Comparison of ENCODE assay signal across 16 cellular contexts in genomic region chr22:43066134-43066533, GRCh38. TPM values are rescaled to one million over a fixed set of nuclear protein-coding genes. Genes with fewer than 3 reads are reported as not detected.
DNase-seq lines count a peak whose midpoint lies in the region; TF ChIP-seq lines count a peak whose summit lies in the region.
"Had no signal": no experiment of that assay in that cellular context is flagged by ENCODE, and none has a peak within 500 bp of the region (broad histone marks: within the 10 kb centered on the region; RNA-seq: fewer than 3 reads in every experiment).

No MANE protein-coding gene starts in this region.

- no peak overlapping the region for H3K27ac ChIP-seq in osteoblast (ENCODE audit: low read depth, low read length)

- H3K36me3 ChIP-seq in osteoblast (ENCODE audit: insufficient read depth, low read length) = peaks cover 10% of the 10 kb centered on the region

- no peak for TF ChIP-seq CTCF in osteoblast (IDR thresholded peaks at IDR 0.05; ENCODE audit: extremely low read depth, low read depth, low read length)

- no peaks in the 10 kb centered on the region for H3K9me3 ChIP-seq in osteoblast (ENCODE audit: low read depth, low read length)
- H3K9me3 ChIP-seq: SK-N-SH had no signal

- H3K4me3 ChIP-seq in osteoblast (ENCODE audit: insufficient read depth, low read length) = no peak overlapping the region

- H3K4me2 ChIP-seq in osteoblast (ENCODE audit: insufficient read depth, low read length) = no peak overlapping the region
- H3K4me2 ChIP-seq: SK-N-SH had no signal

- H4K20me1 ChIP-seq in osteoblast (ENCODE audit: insufficient read depth, low read length) = no peaks in the 10 kb centered on the region

- H3K27me3 ChIP-seq in osteoblast (ENCODE audit: insufficient read depth, low read length) = no peaks in the 10 kb centered on the region

- H3K79me2 ChIP-seq in osteoblast (ENCODE audit: insufficient read depth, low read length) = no peaks in the 10 kb centered on the region

- H3K4me1 ChIP-seq in osteoblast (ENCODE audit: insufficient read depth, low read length) = peaks cover 9% of the 10 kb centered on the region

- H2AFZ ChIP-seq in osteoblast (ENCODE audit: low read length) = no peak overlapping the region

- DNase-seq in NCI-H146 (lab: John Stamatoyannopoulos, UW) (peak; percentile 20), NCI-H146 treated with DMSO at 0.1 percent for 48 hours (lab: John Stamatoyannopoulos, UW; ENCODE audit: unreplicated experiment) (no peak), ELF-1 (ENCODE audit: low read depth, low spot score) (peak; percentile 43), dermis blood vessel endothelial cell (peak; percentile 16), osteoblast (ENCODE audit: insufficient read length, low spot score, missing footprints) (peak; percentile 2), GM03348 (ENCODE audit: low spot score) (no peak), superior temporal gyrus (ENCODE audit: extremely low spot score) (no peak)
- no peak for DNase-seq in stimulated activated CD4-positive, alpha-beta T cell treated with anti-CD3 and anti-CD28 coated beads, Interleukin-15, amount 100 ng/mL, for 24 hours
- DNase-seq: CD8-positive, alpha-beta memory T cell; MM.1S; NCI-H1092 treated with DMSO at 0.1 percent for 48 hours; NCI-H1930; NCI-H446; NCI-H526 treated with DMSO at 0.1 percent for 48 hours; SK-N-SH had no signal

RNA-seq across cellular contexts. Expression of gene TTLL1, which starts 23.1 kb away (rescaled TPM):
- total RNA-seq in dermis blood vessel endothelial cell (9.9 and 11.1 TPM in 2 replicates), osteoblast (15.9 and 20.0 TPM in 2 replicates)

RNA-seq across cellular contexts. Expression of gene BIK, which starts 44.4 kb away (rescaled TPM):
- total RNA-seq in dermis blood vessel endothelial cell (1.7 and 1.9 TPM in 2 replicates), osteoblast (not detected in 2 replicates)
- total RNA-seq: LHCN-M2 had no signal

RNA-seq across cellular contexts. Expression of gene PACSIN2, which starts 51.2 kb away (rescaled TPM):
- total RNA-seq in dermis blood vessel endothelial cell = 68.9 and 93.6 TPM in 2 replicates
- 33.0 and 38.0 TPM in 2 replicates for total RNA-seq in osteoblast

Comparison
In these comparisons a context has a peak if more than half of its experiments do, and no peak if none do; other contexts are left out.
1. DNase-seq: peak in NCI-H146 (single experiment), ELF-1 (single experiment), dermis blood vessel endothelial cell (single experiment) and osteoblast (single experiment); none in NCI-H146 treated with DMSO at 0.1 percent for 48 hours (single experiment), stimulated activated CD4-positive, alpha-beta T cell treated with anti-CD3 and anti-CD28 coated beads, Interleukin-15, amount 100 ng/mL, for 24 hours (single experiment), GM03348 (single experiment) and superior temporal gyrus (single experiment).